Comparison of ENCODE assay signal across 8 cellular contexts in genomic region chr11:9460322-9461067, GRCh38. TPM values are rescaled to one million over a fixed set of nuclear protein-coding genes. Genes with fewer than 3 reads are reported as not detected.
DNase-seq lines count a peak whose midpoint lies in the region; ATAC-seq and TF ChIP-seq lines count a peak whose summit lies in the region.

Gene ZNF143, plus strand, starts transcription at chr11:9461012. Its CDS starts 10,297 bp downstream, at chr11:9471309.

- H3K4me3 ChIP-seq in BJ (ENCODE audit: low read depth, low read length) (peak within 1 kb of the TSS; percentile 85), coronary artery (peak within 1 kb of the TSS; percentile 77)

- H3K27ac ChIP-seq in coronary artery (peak within 1 kb of the TSS; percentile 95 to 99), layer of hippocampus (ENCODE audit: low read depth, low read length) (peak within 1 kb of the TSS; percentile 99)

- H3K4me1 Mint-ChIP-seq in activated CD4-positive, alpha-beta T cell treated with anti-CD3 and anti-CD28 coated beads, Interleukin-2, amount 10 ng/mL, durations not matched to agents 24 days and 14 days = peaks cover 23% of the 10 kb centered on the region

- peak within 1 kb of the TSS; percentile 98 for H3K27ac Mint-ChIP-seq in activated CD4-positive, alpha-beta T cell treated with anti-CD3 and anti-CD28 coated beads, Interleukin-2, amount 10 ng/mL, durations not matched to agents 24 days and 14 days

- H3K27me3 ChIP-seq in BJ (ENCODE audit: control insufficient read depth, insufficient read depth, low read length) = no peaks in the 10 kb centered on the region
- H3K27me3 ChIP-seq in layer of hippocampus (ENCODE audit: control insufficient read depth, insufficient read depth, low read length) = no peaks in the 10 kb centered on the region

- DNase-seq in BJ (ENCODE audit: low read depth) (peak; percentile 99), NCI-H526 treated with DMSO at 0.1 percent for 48 hours (lab: John Stamatoyannopoulos, UW) (peak; percentile 99), coronary artery (ENCODE audit: low spot score) (peak; percentile 100)
- DNase-seq in activated CD4-positive, alpha-beta T cell treated with anti-CD3 and anti-CD28 coated beads, Interleukin-2, amount 10 ng/mL, durations not matched to agents 24 days and 14 days = peak; percentile 100
- peak; percentile 99 for DNase-seq in stimulated activated CD4-positive, alpha-beta T cell treated with anti-CD3 and anti-CD28 coated beads, Interleukin-1b, Interleukin-23, amount 100 ng/mL, for 4 hours (ENCODE audit: low read depth in 2 of 2)

- H3K36me3 ChIP-seq in BJ (ENCODE audit: control insufficient read depth, insufficient read depth, low read length) = no peaks in the 10 kb centered on the region

- intact Hi-C loops in activated CD4-positive, alpha-beta T cell treated with anti-CD3 and anti-CD28 coated beads, Interleukin-2, amount 10 ng/mL, durations not matched to agents 24 days and 14 days (cut with micrococcal nuclease) = loop anchor here (1.0 to 5.0 kb wide), 13 partner anchors 47 to 1397 kb away; partner anchors contain the start of genes ADM, EIF4G2, IPO7 and NRIP3

- H3K36me3 Mint-ChIP-seq in activated CD4-positive, alpha-beta T cell treated with anti-CD3 and anti-CD28 coated beads, Interleukin-2, amount 10 ng/mL, durations not matched to agents 24 days and 14 days (ENCODE audit: low read depth) = peaks cover 16% of the 10 kb centered on the region

- peak; percentile 92 for ATAC-seq in GM19324 (IDR thresholded peaks at IDR 0.05; ENCODE audit: low FRiP score, unreplicated experiment)
- ATAC-seq in HG03469 (IDR thresholded peaks at IDR 0.05; ENCODE audit: unreplicated experiment) = peak; percentile 76

- no peaks in the 10 kb centered on the region for H3K27me3 Mint-ChIP-seq in activated CD4-positive, alpha-beta T cell treated with anti-CD3 and anti-CD28 coated beads, Interleukin-2, amount 10 ng/mL, durations not matched to agents 24 days and 14 days

- POLR2A ChIA-PET in BJ (lab: Charles Lee) = interaction anchor here (0.5 to 1.1 kb wide), 7 partner anchors 11 to 194 kb away, joined by 3 to 24 read pairs (median 4); no protein-coding TSS in a partner anchor

- no peak for TF ChIP-seq CTCF in BJ (IDR thresholded peaks at IDR 0.05; ENCODE audit: insufficient read depth, low read depth, low read length)
- TF ChIP-seq CTCF in coronary artery (IDR thresholded peaks at IDR 0.05) = no peak

- peaks cover 3% of the 10 kb centered on the region for H3K9me3 Mint-ChIP-seq in activated CD4-positive, alpha-beta T cell treated with anti-CD3 and anti-CD28 coated beads, Interleukin-2, amount 10 ng/mL, durations not matched to agents 24 days and 14 days

- CTCF ChIA-PET in BJ (lab: Yijun Ruan, JAX) = interaction anchor here (0.6 to 2.6 kb wide), 6 partner anchors 19 to 394 kb away, joined by 3 to 8 read pairs (median 3); no protein-coding TSS in a partner anchor

- peak within 1 kb of the TSS; percentile 97 for H3K4me3 Mint-ChIP-seq in activated CD4-positive, alpha-beta T cell treated with anti-CD3 and anti-CD28 coated beads, Interleukin-2, amount 10 ng/mL, durations not matched to agents 24 days and 14 days

RNA-seq across cellular contexts. Expression of gene ZNF143, which starts in this region (rescaled TPM):
- 26.6 and 27.8 TPM in 2 replicates for polyA plus RNA-seq in BJ (2011; rRNA removed)
- 51.0 and 60.8 TPM in 2 replicates for polyA minus RNA-seq in BJ (2011; rRNA and poly(A)+ RNA removed)
- total RNA-seq in activated CD4-positive, alpha-beta T cell treated with anti-CD3 and anti-CD28 coated beads, Interleukin-2, amount 10 ng/mL, durations not matched to agents 24 days and 14 days = 38.6 and 39.2 TPM in 2 replicates

Comparison
In these comparisons a context has a peak if more than half of its experiments do, and no peak if none do; other contexts are left out.
1. Peak in every context shown above with its lines: DNase-seq, ATAC-seq, H3K4me3 ChIP-seq and H3K27ac ChIP-seq.